Comparison of ENCODE assay signal across 8 cellular contexts in the genomic region with DNA sequence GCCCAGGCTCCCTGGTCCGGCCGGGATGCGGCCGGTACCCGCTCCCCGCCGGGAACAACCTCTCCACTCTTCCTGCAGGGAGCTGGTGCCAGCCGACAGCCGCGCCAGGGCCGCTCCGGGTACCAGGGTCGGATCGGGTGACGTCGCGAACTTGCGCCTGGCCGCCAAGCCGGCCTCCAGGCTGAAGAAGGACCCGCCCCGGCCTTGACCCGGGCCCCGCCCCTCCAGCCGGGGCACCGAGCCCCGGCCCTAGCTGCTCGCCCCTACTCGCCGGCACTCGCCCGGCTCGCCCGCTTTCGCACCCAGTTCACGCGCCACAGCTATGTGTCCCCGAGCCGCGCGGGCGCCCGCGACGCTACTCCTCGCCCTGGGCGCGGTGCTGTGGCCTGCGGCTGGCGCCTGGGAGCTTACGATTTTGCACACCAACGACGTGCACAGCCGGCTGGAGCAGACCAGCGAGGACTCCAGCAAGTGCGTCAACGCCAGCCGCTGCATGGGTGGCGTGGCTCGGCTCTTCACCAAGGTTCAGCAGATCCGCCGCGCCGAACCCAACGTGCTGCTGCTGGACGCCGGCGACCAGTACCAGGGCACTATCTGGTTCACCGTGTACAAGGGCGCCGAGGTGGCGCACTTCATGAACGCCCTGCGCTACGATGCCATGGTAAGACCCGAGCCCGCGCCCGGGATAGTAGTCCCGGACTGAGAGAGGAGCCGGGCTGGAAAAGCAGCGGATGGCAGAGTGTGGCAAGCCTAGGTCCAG. TPM values are rescaled to one million over a fixed set of nuclear protein-coding genes. Genes with fewer than 3 reads are reported as not detected.
A peak's percentile ranks its signal among the peaks of the same experiment; 100 is the strongest.
DNase-seq lines count a peak whose midpoint lies in the region; ATAC-seq and TF ChIP-seq lines count a peak whose summit lies in the region.

TSS of gene NT5E (plus strand) at position 266 of the 760 bp plus-strand sequence. CDS start at position 323, 57 bp downstream.

- H3K4me3 Mint-ChIP-seq in activated naive CD8-positive, alpha-beta T cell treated with anti-CD3 and anti-CD28 coated beads for 36 hours = peak within 1 kb of the TSS; percentile 97

- H3K27me3 Mint-ChIP-seq in activated naive CD8-positive, alpha-beta T cell treated with anti-CD3 and anti-CD28 coated beads for 36 hours = no peaks in the 10 kb centered on the region

- peaks cover 56% of the 10 kb centered on the region for H3K4me1 Mint-ChIP-seq in activated naive CD8-positive, alpha-beta T cell treated with anti-CD3 and anti-CD28 coated beads for 36 hours

- DNase-seq in activated T-cell treated with anti-CD3 and anti-CD28 coated beads for 48 hours (ENCODE audit: low read depth) (peak; percentile 48), activated T-cell treated with anti-CD3 and anti-CD28 coated beads for 4 hours (no peak), NCI-H510A treated with DMSO at 0.1 percent for 48 hours (lab: John Stamatoyannopoulos, UW) (peak; percentile 18), glomerular endothelial cell (ENCODE audit: extremely low read depth, low read depth, low spot score) (no peak), omental fat pad (ENCODE audit: low spot score) (no peak), NCI-H446 (lab: John Stamatoyannopoulos, UW) (no peak)
- DNase-seq in activated naive CD8-positive, alpha-beta T cell treated with anti-CD3 and anti-CD28 coated beads for 36 hours = peak; percentile 75

- ATAC-seq in HG02798 (IDR thresholded peaks at IDR 0.05; ENCODE audit: poor library complexity, unreplicated experiment) (peak; percentile 88), omental fat pad (ENCODE audit: low FRiP score) (peak; percentile 95)

- no peaks in the 10 kb centered on the region for H3K9me3 Mint-ChIP-seq in activated naive CD8-positive, alpha-beta T cell treated with anti-CD3 and anti-CD28 coated beads for 36 hours

- H3K36me3 Mint-ChIP-seq in activated naive CD8-positive, alpha-beta T cell treated with anti-CD3 and anti-CD28 coated beads for 36 hours = peaks cover 13% of the 10 kb centered on the region

- H3K27ac Mint-ChIP-seq in activated naive CD8-positive, alpha-beta T cell treated with anti-CD3 and anti-CD28 coated beads for 36 hours = peak within 1 kb of the TSS; percentile 94

- TF ChIP-seq CTCF in omental fat pad (IDR thresholded peaks at IDR 0.05) = no peak

RNA-seq across cellular contexts. Expression of gene NT5E, which starts in this region (rescaled TPM):
- 1 to 10 TPM; 8.4 to 9.9 TPM for total RNA-seq in activated naive CD8-positive, alpha-beta T cell treated with anti-CD3 and anti-CD28 coated beads for 36 hours
- total RNA-seq in glomerular endothelial cell (140 and 201 TPM in 2 replicates), omental fat pad (10 to 100 TPM; 11.4 to 28.6 (median 18.2) TPM)

Comparison
In these comparisons a context has a peak if more than half of its experiments do, and no peak if none do; other contexts are left out.
1. DNase-seq: peak in activated T-cell treated with anti-CD3 and anti-CD28 coated beads for 48 hours (single experiment), NCI-H510A treated with DMSO at 0.1 percent for 48 hours (single experiment) and activated naive CD8-positive, alpha-beta T cell treated with anti-CD3 and anti-CD28 coated beads for 36 hours (single experiment); none in activated T-cell treated with anti-CD3 and anti-CD28 coated beads for 4 hours (single experiment), glomerular endothelial cell (single experiment), omental fat pad (single experiment) and NCI-H446 (0 of 2).